Comparison of ENCODE assay signal across 6 cellular contexts in genomic region chr19:2235396-2236284, GRCh38. TPM values are rescaled to one million over a fixed set of nuclear protein-coding genes. Genes with fewer than 3 reads are reported as not detected.
DNase-seq lines count a peak whose midpoint lies in the region.

No MANE protein-coding gene starts in this region.

- H3K9ac ChIP-seq in adipocyte (ENCODE audit: low read length), result peak overlapping the region; percentile 97
- H3K9ac ChIP-seq in mucosa of rectum (ENCODE audit: low read depth in 1 of 2, low read length in 2 of 2), result peak overlapping the region; percentile 61 to 94

- peak overlapping the region; percentile 100 for H3K27ac ChIP-seq in mucosa of rectum (ENCODE audit: low read depth in 2 of 2, low read length in 2 of 2)

- H3K9me3 ChIP-seq in adipocyte (ENCODE audit: control insufficient read depth, low read length) (no peaks in the 10 kb centered on the region), mucosa of rectum (ENCODE audit: control insufficient read depth in 2 of 2, low read length in 2 of 2) (no peaks in the 10 kb centered on the region)

- H3K4me1 ChIP-seq in adipocyte (ENCODE audit: control insufficient read depth, insufficient read depth, low read length), result peaks cover 43% of the 10 kb centered on the region
- H3K4me1 ChIP-seq in mucosa of rectum (ENCODE audit: control insufficient read depth in 2 of 2, insufficient read depth in 2 of 2, low read length in 2 of 2), result peaks cover 42 to 49% of the 10 kb centered on the region in 2 donors

- H3K27me3 ChIP-seq in adipocyte (replicated peaks; ENCODE audit: control insufficient read depth, insufficient read depth, low read length) (no peaks in the 10 kb centered on the region), mucosa of rectum (ENCODE audit: control insufficient read depth in 2 of 2, insufficient read depth in 2 of 2, low read length in 2 of 2) (no peaks in the 10 kb centered on the region)

- peak; percentile 80 to 85 for DNase-seq in NCI-H2081 (lab: John Stamatoyannopoulos, UW)
- no peak for DNase-seq in NCI-H2081 treated with DMSO at 0.1 percent for 48 hours (lab: John Stamatoyannopoulos, UW)
- DNase-seq in HuH-7.5 (ENCODE audit: low spot score), result peak; percentile 75
- peak; percentile 52 for DNase-seq in adipocyte (ENCODE audit: low read depth)
- DNase-seq in occipital lobe (lab: John Stamatoyannopoulos, UW), result no peak

- H3K4me3 ChIP-seq in adipocyte (ENCODE audit: low read length), result peak overlapping the region; percentile 89
- H3K4me3 ChIP-seq in mucosa of rectum (ENCODE audit: low read length in 2 of 2), result peak overlapping the region; percentile 81 to 85

- peaks cover 20% of the 10 kb centered on the region for H3K36me3 ChIP-seq in adipocyte (ENCODE audit: control insufficient read depth, insufficient read depth, low read length, severe bottlenecking)
- H3K36me3 ChIP-seq in mucosa of rectum (ENCODE audit: control insufficient read depth in 2 of 2, insufficient read depth in 2 of 2, low read length in 2 of 2), result peaks cover 14 to 23% of the 10 kb centered on the region in 2 donors

RNA-seq across cellular contexts. Expression of gene PLEKHJ1, which starts 0.5 kb away (rescaled TPM):
- total RNA-seq in occipital lobe, result 35.7 TPM

RNA-seq across cellular contexts. Expression of gene SF3A2, which starts 1.0 kb away (rescaled TPM):
- total RNA-seq in occipital lobe, result 26.4 TPM

RNA-seq across cellular contexts. Expression of gene AMH, which starts 13.5 kb away (rescaled TPM):
- total RNA-seq in occipital lobe, result not detected

RNA-seq across cellular contexts. Expression of gene JSRP1, which starts 20.6 kb away (rescaled TPM):
- total RNA-seq in occipital lobe, result not detected

RNA-seq across cellular contexts. Expression of gene PEAK3, which starts 46.3 kb away (rescaled TPM):
- not detected for total RNA-seq in occipital lobe

Comparison
In these comparisons a context has a peak if more than half of its experiments do, and no peak if none do; other contexts are left out.
1. DNase-seq: peak in NCI-H2081 (2 of 2), HuH-7.5 (single experiment) and adipocyte (single experiment); none in NCI-H2081 treated with DMSO at 0.1 percent for 48 hours (single experiment) and occipital lobe (single experiment).